In the genomic region with DNA sequence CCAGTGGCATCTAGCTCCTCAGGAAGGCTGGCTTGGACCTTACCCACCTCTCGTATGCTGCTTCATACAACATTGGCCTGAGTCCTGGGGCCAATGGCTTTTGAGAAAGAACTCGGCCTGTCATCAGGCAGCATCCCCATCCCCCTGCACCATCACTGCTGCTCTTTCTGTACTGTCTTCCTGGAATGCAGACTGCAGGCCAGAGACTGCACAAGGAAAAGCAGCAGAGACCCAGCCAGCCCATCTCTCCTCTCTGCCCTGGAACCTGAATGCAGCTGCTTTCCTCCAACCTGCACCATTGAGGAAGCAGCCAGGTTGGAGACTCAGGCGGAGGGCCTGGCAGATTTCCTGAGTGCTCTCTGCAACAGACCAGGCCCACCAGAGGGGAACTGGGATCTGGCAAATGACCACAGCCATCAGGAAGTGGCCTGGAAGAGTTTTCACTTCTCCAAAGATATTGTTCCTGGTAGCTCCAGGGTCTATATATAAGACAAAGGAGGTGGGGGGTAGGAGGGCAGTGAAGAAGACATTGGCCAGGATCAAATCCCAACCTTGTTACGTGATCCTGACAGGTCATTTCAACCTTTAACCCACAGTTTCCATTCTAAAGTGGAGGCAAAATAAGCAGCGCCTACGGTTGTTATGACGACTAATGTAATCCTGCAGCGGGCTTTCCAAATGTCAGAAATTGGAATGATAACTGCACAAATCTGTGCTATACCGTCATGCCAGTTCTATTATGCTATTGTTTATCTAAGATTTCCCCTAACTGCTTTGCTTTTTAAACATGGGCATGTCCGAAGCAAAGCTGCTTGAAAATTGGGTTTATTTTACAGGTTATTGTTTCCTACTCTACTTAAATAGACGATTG, we compare ENCODE assay signal across 1 cellular context.
TF ChIP-seq lines count a peak whose summit lies in the region.

No MANE protein-coding gene starts in this region.

TF ChIP-seq in IMR-90, 13 proteins besides CTCF, POLR2A, EP300 and RAD21:
- TF ChIP-seq RFX5 (IDR thresholded peaks at IDR 0.05; ENCODE audit: low read depth, low read length) (no peak), FOS (IDR thresholded peaks at IDR 0.05; ENCODE audit: low read depth, low read length) (no peak), CHD1 (IDR thresholded peaks at IDR 0.05; ENCODE audit: low read depth, low read length) (no peak)
